Comparison of ENCODE assay signal across 19 cellular contexts in the genomic region with DNA sequence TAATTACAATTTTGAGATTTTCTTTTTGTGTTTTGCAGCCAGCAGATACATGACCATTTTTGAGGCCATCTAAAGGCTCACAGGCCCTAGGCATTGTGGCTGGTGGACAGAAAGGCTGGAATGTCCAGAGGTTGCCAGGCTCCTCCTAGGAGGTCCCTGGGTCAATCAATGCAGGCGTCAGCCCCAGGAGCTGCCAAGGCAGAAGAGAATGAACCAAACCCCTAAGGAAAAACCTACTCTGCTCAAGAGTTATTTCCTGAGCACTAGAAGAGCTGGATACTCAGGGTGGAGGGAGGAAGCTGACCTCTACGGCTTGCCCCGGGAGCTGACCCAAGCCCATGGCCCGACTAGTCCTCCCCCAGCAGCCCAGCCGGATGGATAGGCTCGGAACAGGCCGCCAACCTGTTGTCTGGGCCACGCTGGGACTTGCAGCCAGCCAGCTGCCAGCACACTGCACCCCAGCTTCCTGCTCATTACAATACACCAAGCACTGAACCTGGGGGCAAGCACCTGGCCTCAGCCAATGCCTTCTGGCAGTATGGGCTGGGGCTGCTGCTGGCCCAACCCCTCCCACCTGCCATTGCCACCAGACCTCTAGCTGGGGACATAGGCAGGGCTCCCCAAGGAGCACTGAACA. TPM values are rescaled to one million over a fixed set of nuclear protein-coding genes. Genes with fewer than 3 reads are reported as not detected.
DNase-seq lines count a peak whose midpoint lies in the region; ATAC-seq and TF ChIP-seq lines count a peak whose summit lies in the region.
"Had no signal": no experiment of that assay in that cellular context is flagged by ENCODE, and none has a peak within 500 bp of the region (broad histone marks: within the 10 kb centered on the region; RNA-seq: fewer than 3 reads in every experiment).

No MANE protein-coding gene starts in this region.

- no peak overlapping the region for H3K4ac ChIP-seq in neuronal stem cell (ENCODE audit: low read length)

- H3K4me1 ChIP-seq in endodermal cell (ENCODE audit: control insufficient read depth, insufficient read depth, low read length) (peaks cover 1% of the 10 kb centered on the region), neuronal stem cell (ENCODE audit: control insufficient read depth in 2 of 2, insufficient read depth in 1 of 2, low read depth in 1 of 2, low read length in 2 of 2) (peaks cover 2% of the 10 kb centered on the region in 2 donors)
- H3K4me1 ChIP-seq: SJCRH30 had no signal

- H3K9me3 ChIP-seq in endodermal cell (ENCODE audit: control insufficient read depth, low read length) (no peaks in the 10 kb centered on the region), neuronal stem cell (replicated peaks in 1 of 2; ENCODE audit: control insufficient read depth in 2 of 2, insufficient read depth in 1 of 2, low read depth in 1 of 2, low read length in 2 of 2) (no peaks in the 10 kb centered on the region)
- H3K9me3 ChIP-seq: SJCRH30 had no signal

- H3K4me2 ChIP-seq in neuronal stem cell (ENCODE audit: insufficient read depth, low read length, poor library complexity, severe bottlenecking) = no peak overlapping the region
- H3K4me2 ChIP-seq: KMS-11 had no signal

- H3K4me3 Mint-ChIP-seq in natural killer cell treated with Interleukin-12 subunit alpha and Interleukin-12 subunit beta and Interleukin-15 and Interleukin-18, amount 100 ng/mL, for 72 hours = no peak overlapping the region
- H3K4me3 Mint-ChIP-seq in natural killer cell (no peak overlapping the region), endodermal cell (no peak overlapping the region)

- peak overlapping the region; percentile 95 for H2BK15ac ChIP-seq in neuronal stem cell (ENCODE audit: low read length)

- H3K27me3 Mint-ChIP-seq in natural killer cell treated with Interleukin-12 subunit alpha and Interleukin-12 subunit beta and Interleukin-15 and Interleukin-18, amount 100 ng/mL, for 72 hours = no peaks in the 10 kb centered on the region
- H3K27me3 Mint-ChIP-seq in natural killer cell (ENCODE audit: low read depth in 2 of 2) (peaks cover 0 to 3% of the 10 kb centered on the region in 2 donors), endodermal cell (ENCODE audit: insufficient read depth) (peaks cover 1% of the 10 kb centered on the region)

- H2BK12ac ChIP-seq in neuronal stem cell (ENCODE audit: low read length) = peak overlapping the region; percentile 30

- H2BK5ac ChIP-seq in neuronal stem cell (ENCODE audit: low read length) = peak overlapping the region; percentile 75

- no peak overlapping the region for H4K91ac ChIP-seq in neuronal stem cell (ENCODE audit: low read depth, low read length, poor library complexity)

- H3K14ac ChIP-seq in neuronal stem cell (ENCODE audit: low read length) = peak overlapping the region; percentile 71

- ATAC-seq in natural killer cell treated with Interleukin-12 subunit alpha and Interleukin-12 subunit beta and Interleukin-15 and Interleukin-18, amount 100 ng/mL, for 72 hours = no peak
- ATAC-seq in natural killer cell = no peak
- no peak for ATAC-seq in activated CD4-positive, CD25-positive, alpha-beta regulatory T cell treated with anti-CD3 and anti-CD28 coated beads, Interleukin-2, amount 50 U/mL, for 24 hours

- H3K27ac ChIP-seq in endodermal cell (ENCODE audit: low read depth, low read length) (peak overlapping the region; percentile 10), neuronal stem cell (replicated peaks; ENCODE audit: low read length) (no peak overlapping the region)
- H3K27ac ChIP-seq: C4-2B, KMS-11, SJCRH30 had no signal

- peak overlapping the region; percentile 59 for H3K18ac ChIP-seq in neuronal stem cell (ENCODE audit: low read length)

- peak overlapping the region; percentile 94 for H2AK5ac ChIP-seq in neuronal stem cell (ENCODE audit: low read depth, low read length)

- no peaks in the 10 kb centered on the region for H3K4me1 Mint-ChIP-seq in natural killer cell treated with Interleukin-12 subunit alpha and Interleukin-12 subunit beta and Interleukin-15 and Interleukin-18, amount 100 ng/mL, for 72 hours (ENCODE audit: low read depth in 2 of 2)
- H3K4me1 Mint-ChIP-seq in natural killer cell = no peaks in the 10 kb centered on the region
- peaks cover 7% of the 10 kb centered on the region for H3K4me1 Mint-ChIP-seq in endodermal cell

- no peaks in the 10 kb centered on the region for H3K9me3 Mint-ChIP-seq in natural killer cell treated with Interleukin-12 subunit alpha and Interleukin-12 subunit beta and Interleukin-15 and Interleukin-18, amount 100 ng/mL, for 72 hours
- no peaks in the 10 kb centered on the region for H3K9me3 Mint-ChIP-seq in natural killer cell
- peaks cover 2% of the 10 kb centered on the region for H3K9me3 Mint-ChIP-seq in endodermal cell

- intact Hi-C loops in natural killer cell (cut with micrococcal nuclease) = no loop called here

- no peak for TF ChIP-seq CTCF in natural killer cell (IDR thresholded peaks at IDR 0.05)
- TF ChIP-seq CTCF in endodermal cell (conservative IDR thresholded peaks at IDR 0.05) = no peak

- H3K4me3 ChIP-seq in endodermal cell (ENCODE audit: low read length) (no peak overlapping the region), neuronal stem cell (ENCODE audit: low read length in 2 of 2) (no peak overlapping the region)
- H3K4me3 ChIP-seq: SJCRH30 had no signal

- H3K79me1 ChIP-seq in neuronal stem cell (ENCODE audit: low read depth, low read length) = no peaks in the 10 kb centered on the region

- no peaks in the 10 kb centered on the region for H3K36me3 Mint-ChIP-seq in natural killer cell treated with Interleukin-12 subunit alpha and Interleukin-12 subunit beta and Interleukin-15 and Interleukin-18, amount 100 ng/mL, for 72 hours
- H3K36me3 Mint-ChIP-seq in natural killer cell = no peaks in the 10 kb centered on the region
- H3K36me3 Mint-ChIP-seq in endodermal cell (ENCODE audit: low read depth) = no peaks in the 10 kb centered on the region

- peak overlapping the region; percentile 72 for H4K8ac ChIP-seq in neuronal stem cell (ENCODE audit: low read depth, low read length)

- H3K9ac ChIP-seq in endodermal cell (ENCODE audit: extremely low read depth, low read length, poor library complexity, severe bottlenecking) (no peak overlapping the region), neuronal stem cell (ENCODE audit: low read depth, low read length, poor library complexity) (peak overlapping the region; percentile 63)
- H3K9ac ChIP-seq: KMS-11 had no signal

- peak overlapping the region; percentile 91 for H2BK120ac ChIP-seq in neuronal stem cell (ENCODE audit: low read depth, low read length)

- H3K27ac Mint-ChIP-seq in natural killer cell treated with Interleukin-12 subunit alpha and Interleukin-12 subunit beta and Interleukin-15 and Interleukin-18, amount 100 ng/mL, for 72 hours = no peak overlapping the region
- H3K27ac Mint-ChIP-seq in natural killer cell (no peak overlapping the region), endodermal cell (no peak overlapping the region)

- H3K36me3 ChIP-seq in endodermal cell (ENCODE audit: control insufficient read depth, insufficient read depth, low read length) (no peaks in the 10 kb centered on the region), neuronal stem cell (replicated peaks in 1 of 2; ENCODE audit: control insufficient read depth in 2 of 2, insufficient read depth in 2 of 2, low read length in 2 of 2) (no peaks in the 10 kb centered on the region)
- H3K36me3 ChIP-seq: SJCRH30 had no signal

- H3K27me3 ChIP-seq in endodermal cell (ENCODE audit: control insufficient read depth, insufficient read depth, low read length, poor library complexity, severe bottlenecking) = no peaks in the 10 kb centered on the region
- peaks cover 0 to 16% (median 0%) of the 10 kb centered on the region in 3 experiments for H3K27me3 ChIP-seq in neuronal stem cell (ENCODE audit: control insufficient read depth in 3 of 3, insufficient read depth in 3 of 3, low read depth in 1 of 3, low read length in 3 of 3)
- H3K27me3 ChIP-seq: SJCRH30 had no signal

- DNase-seq in natural killer cell treated with Interleukin-12 subunit alpha and Interleukin-12 subunit beta and Interleukin-15 and Interleukin-18, amount 100 ng/mL, for 72 hours (ENCODE audit: low spot score) = peak; percentile 44
- DNase-seq in natural killer cell (no peak), endodermal cell (peak; percentile 40), neuronal stem cell (ENCODE audit: low spot score) (no peak), occipital lobe (lab: John Stamatoyannopoulos, UW) (no peak), AG08396 (ENCODE audit: low spot score) (no peak)
- DNase-seq: DMS153, NCI-H1092 treated with DMSO at 0.1 percent for 48 hours, NCI-H187 treated with DMSO at 0.1 percent for 48 hours, NCI-H446 treated with DMSO at 0.1 percent for 48 hours, NCI-H748 treated with DMSO at 0.1 percent for 48 hours, OCI-M1, SJCRH30 had no signal

- WGBS in endodermal cell (ENCODE audit: insufficient coverage in 1 of 2, insufficient read length in 1 of 2), 2 experiments = 87 to 89% methylated on average over 3 to 8 of the region's 8 CpGs
- no CpG with 5 or more reads among the region's 8 CpGs for WGBS in neuronal stem cell (ENCODE audit: extremely low coverage in 2 of 2, insufficient read length in 2 of 2, insufficient replicate concordance in 1 of 2), 2 donors

- H2AFZ ChIP-seq in neuronal stem cell (ENCODE audit: low read length) = no peak overlapping the region

- no peak overlapping the region for H3K23ac ChIP-seq in neuronal stem cell (ENCODE audit: low read depth, low read length, poor library complexity)

RNA-seq across cellular contexts. Expression of a gene that starts 5.7 kb away (rescaled TPM):
- total RNA-seq in natural killer cell treated with Interleukin-12 subunit alpha and Interleukin-12 subunit beta and Interleukin-15 and Interleukin-18, amount 100 ng/mL, for 72 hours = not detected
- not detected for total RNA-seq in natural killer cell
- total RNA-seq in endodermal cell = not detected
- not detected for polyA plus RNA-seq in endodermal cell (2013, experiment 1 of 2)
- polyA plus RNA-seq in endodermal cell (2013, experiment 2 of 2) = not detected
- polyA plus RNA-seq in neuronal stem cell (2013, experiment 1 of 2) = not detected
- polyA plus RNA-seq in neuronal stem cell (2013, experiment 2 of 2) = not detected
- total RNA-seq in occipital lobe = not detected
- total RNA-seq: A673, H1, M059J, SJCRH30 had no signal
- polyA plus RNA-seq: H1 had no signal

Comparison
In these comparisons a context has a peak if more than half of its experiments do, and no peak if none do; other contexts are left out.
1. DNase-seq: peak in natural killer cell treated with Interleukin-12 subunit alpha and Interleukin-12 subunit beta and Interleukin-15 and Interleukin-18, amount 100 ng/mL, for 72 hours (single experiment) and endodermal cell (single experiment); none in natural killer cell (single experiment), neuronal stem cell (single experiment), occipital lobe (single experiment) and AG08396 (single experiment).